In the genomic region with DNA sequence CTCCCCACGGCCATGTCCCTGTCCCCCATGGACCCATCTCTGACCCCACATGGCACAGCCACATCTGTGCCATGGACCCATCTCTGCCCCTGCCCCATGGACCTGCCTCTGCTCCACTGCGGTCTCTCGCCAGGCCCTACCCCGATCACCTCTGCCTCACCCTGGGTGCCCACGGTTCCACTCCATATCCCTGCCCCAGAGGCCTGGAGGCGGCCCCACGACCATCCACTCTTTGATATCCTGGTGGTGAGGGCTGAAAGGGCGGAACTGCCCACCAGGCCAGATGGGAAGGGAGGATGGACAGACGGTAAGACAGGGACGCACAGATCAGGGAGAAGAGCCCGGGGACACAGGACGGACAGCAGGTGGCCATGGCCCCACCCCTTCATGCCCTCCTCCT, we compare ENCODE assay signal across 1 cellular context.
TF ChIP-seq lines count a peak whose summit lies in the region.

No MANE protein-coding gene starts in this region.

TF ChIP-seq in HCT116, 20 proteins besides CTCF, POLR2A, EP300 and RAD21 (continued from another document):
- TF ChIP-seq, protein P1, sequence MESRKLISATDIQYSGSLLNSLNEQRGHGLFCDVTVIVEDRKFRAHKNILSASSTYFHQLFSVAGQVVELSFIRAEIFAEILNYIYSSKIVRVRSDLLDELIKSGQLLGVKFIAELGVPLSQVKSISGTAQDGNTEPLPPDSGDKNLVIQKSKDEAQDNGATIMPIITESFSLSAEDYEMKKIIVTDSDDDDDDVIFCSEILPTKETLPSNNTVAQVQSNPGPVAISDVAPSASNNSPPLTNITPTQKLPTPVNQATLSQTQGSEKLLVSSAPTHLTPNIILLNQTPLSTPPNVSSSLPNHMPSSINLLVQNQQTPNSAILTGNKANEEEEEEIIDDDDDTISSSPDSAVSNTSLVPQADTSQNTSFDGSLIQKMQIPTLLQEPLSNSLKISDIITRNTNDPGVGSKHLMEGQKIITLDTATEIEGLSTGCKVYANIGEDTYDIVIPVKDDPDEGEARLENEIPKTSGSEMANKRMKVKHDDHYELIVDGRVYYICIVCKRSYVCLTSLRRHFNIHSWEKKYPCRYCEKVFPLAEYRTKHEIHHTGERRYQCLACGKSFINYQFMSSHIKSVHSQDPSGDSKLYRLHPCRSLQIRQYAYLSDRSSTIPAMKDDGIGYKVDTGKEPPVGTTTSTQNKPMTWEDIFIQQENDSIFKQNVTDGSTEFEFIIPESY (IDR thresholded peaks at IDR 0.05; ENCODE audit: extremely low read depth, insufficient replicate concordance, low read length), result no peak
- TF ChIP-seq, protein P2, sequence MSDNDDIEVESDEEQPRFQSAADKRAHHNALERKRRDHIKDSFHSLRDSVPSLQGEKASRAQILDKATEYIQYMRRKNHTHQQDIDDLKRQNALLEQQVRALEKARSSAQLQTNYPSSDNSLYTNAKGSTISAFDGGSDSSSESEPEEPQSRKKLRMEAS (IDR thresholded peaks at IDR 0.05), result no peak
- no peak for TF ChIP-seq ZFX (IDR thresholded peaks at IDR 0.05)
- no peak for TF ChIP-seq ELF1 (IDR thresholded peaks at IDR 0.05; ENCODE audit: borderline replicate concordance, low read depth)
- TF ChIP-seq SIN3A (IDR thresholded peaks at IDR 0.05; ENCODE audit: low read depth), result no peak
- no peak for TF ChIP-seq EZH2phosphoT487 (IDR thresholded peaks at IDR 0.05; ENCODE audit: borderline replicate concordance)
- no peak for TF ChIP-seq POLR2AphosphoS5 (IDR thresholded peaks at IDR 0.05; ENCODE audit: low read depth, low read length)
- TF ChIP-seq, protein P3, sequence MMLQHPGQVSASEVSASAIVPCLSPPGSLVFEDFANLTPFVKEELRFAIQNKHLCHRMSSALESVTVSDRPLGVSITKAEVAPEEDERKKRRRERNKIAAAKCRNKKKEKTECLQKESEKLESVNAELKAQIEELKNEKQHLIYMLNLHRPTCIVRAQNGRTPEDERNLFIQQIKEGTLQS (IDR thresholded peaks at IDR 0.05), result no peak
- TF ChIP-seq SRF (IDR thresholded peaks at IDR 0.05; ENCODE audit: low read depth), result no peak
- no peak for TF ChIP-seq CEBPB (IDR thresholded peaks at IDR 0.05; ENCODE audit: low read depth)
- TF ChIP-seq SP1 (IDR thresholded peaks at IDR 0.05; ENCODE audit: low read depth), result no peak
- TF ChIP-seq EGR1 (IDR thresholded peaks at IDR 0.05; ENCODE audit: low read depth), result no peak
